Comparison of ENCODE assay signal across 8 cellular contexts in genomic region chr18:57803119-57803969, GRCh38. TPM values are rescaled to one million over a fixed set of nuclear protein-coding genes. Genes with fewer than 3 reads are reported as not detected.
DNase-seq lines count a peak whose midpoint lies in the region; ATAC-seq and TF ChIP-seq lines count a peak whose summit lies in the region.

ATP8B1 (minus strand) TSS chr18:57803315; CDS start chr18:57731807, 71,508 bp downstream.

- RAD21 ChIA-PET in HCT116 (lab: Charles Lee; ENCODE audit: low non-redundant PET in 1 of 2, low total read pairs in 2 of 2, uncharacterized antibody in 2 of 2, unreplicated experiment in 2 of 2) = interaction anchor here in 1 of 2 experiments (0.6 kb wide), 1 partner anchor 1555 kb away, joined by 3 read pairs; no protein-coding TSS in a partner anchor

- DNase-seq in EH (ENCODE audit: low read depth) = peak; percentile 86
- DNase-seq in HCT116 (ENCODE audit: low read depth, low spot score) = peak; percentile 78
- DNase-seq in NCI-H526 (lab: John Stamatoyannopoulos, UW) = peak; percentile 84 to 97
- peak; percentile 33 for DNase-seq in dedifferentiated amniotic fluid mesenchymal stem cell (ENCODE audit: extremely low spot score)
- peak; percentile 92 for DNase-seq in left kidney (ENCODE audit: low read depth, low spot score)
- DNase-seq in stomach = peak; percentile 98
- no peak for DNase-seq in globus pallidus (ENCODE audit: low spot score)
- no peak for DNase-seq in activated CD4-positive, alpha-beta T cell treated with anti-CD3 and anti-CD28 coated beads for 48 hours

- TF ChIP-seq RAD21 in HCT116 (IDR thresholded peaks at IDR 0.05; ENCODE audit: low read depth) = peak; percentile 51

- no peak for TF ChIP-seq EP300 in stomach (IDR thresholded peaks at IDR 0.05)

- H3K9ac ChIP-seq in HCT116 (ENCODE audit: low read length) = peak within 1 kb of the TSS; percentile 87

- 1 to 10% (median 4%) methylated on average over 35 to 73 of the region's 73 CpGs for WGBS in stomach, 5 donors

- TF ChIP-seq POLR2A in HCT116 (IDR thresholded peaks at IDR 0.05; ENCODE audit: borderline replicate concordance, extremely low read depth, insufficient read depth, insufficient read length) (peak; percentile 48), stomach (IDR thresholded peaks at IDR 0.05) (peak in 2 of 4 donors; percentile 50 to 58)

- POLR2A ChIA-PET in HCT116 (lab: Charles Lee) = interaction anchor here (1.0 kb wide), 1 partner anchor 9 kb away, joined by 4 read pairs; no protein-coding TSS in a partner anchor

- H2AFZ ChIP-seq in HCT116 (ENCODE audit: low read depth, low read length, poor library complexity, severe bottlenecking) = peak within 1 kb of the TSS; percentile 44

- H3K27me3 ChIP-seq in HCT116 (ENCODE audit: insufficient read depth, low read length) = no peaks in the 10 kb centered on the region
- peaks cover 0 to 27% (median 5%) of the 10 kb centered on the region in 3 donors for H3K27me3 ChIP-seq in stomach

- peaks cover 29% of the 10 kb centered on the region for H3K79me2 ChIP-seq in HCT116 (ENCODE audit: insufficient read depth, low read length)

- H3K9me3 ChIP-seq in HCT116 (ENCODE audit: control insufficient read depth in 1 of 2, insufficient read depth in 1 of 2, low read depth in 1 of 2, low read length in 2 of 2) (no peaks in the 10 kb centered on the region), stomach (no peaks in the 10 kb centered on the region)

- peak within 1 kb of the TSS; percentile 79 to 90 for H3K4me3 ChIP-seq in HCT116 (replicated peaks in 1 of 2; ENCODE audit: low read depth in 1 of 2, low read length in 2 of 2)
- peak within 1 kb of the TSS; percentile 70 to 90 (median 81) for H3K4me3 ChIP-seq in stomach

- peak within 1 kb of the TSS; percentile 84 for H3K27ac ChIP-seq in HCT116 (ENCODE audit: low read depth, low read length)
- H3K27ac ChIP-seq in stomach = peak within 1 kb of the TSS; percentile 90 to 98 (median 97)

- H4K20me1 ChIP-seq in HCT116 (ENCODE audit: insufficient read depth) = no peaks in the 10 kb centered on the region

- peak within 1 kb of the TSS; percentile 97 for H3K4me2 ChIP-seq in HCT116 (ENCODE audit: low read length)

- peak; percentile 94 for ATAC-seq in HCT116

- no peaks in the 10 kb centered on the region for H3K9me2 ChIP-seq in HCT116 (ENCODE audit: insufficient read depth)

- TSS peak; percentile 73 for BruUV-seq in HCT116 (replicated peaks; lab: Mats Ljungman, UMichigan)

- intact Hi-C loops in HCT116 (cut with micrococcal nuclease) = loop anchor here (1.0 to 2.0 kb wide), 2 partner anchors 27 to 173 kb away; no protein-coding TSS in a partner anchor
- intact Hi-C loops in stomach (cut with DNase I; ENCODE audit: low total_unique reads) = no loop called here

- peaks cover 18 to 38% of the 10 kb centered on the region in 2 experiments for H3K4me1 ChIP-seq in HCT116 (ENCODE audit: control insufficient read depth in 1 of 2, insufficient read depth in 2 of 2, low read length in 2 of 2)
- peaks cover 40 to 77% (median 52%) of the 10 kb centered on the region in 4 donors for H3K4me1 ChIP-seq in stomach

- no peaks in the 10 kb centered on the region for H3K36me3 ChIP-seq in HCT116 (ENCODE audit: control insufficient read depth in 1 of 2, insufficient read depth in 2 of 2, low read length in 2 of 2)
- no peaks in the 10 kb centered on the region for H3K36me3 ChIP-seq in stomach

- TF ChIP-seq CTCF in HCT116 (IDR thresholded peaks at IDR 0.05 in 2 of 3, conservative IDR thresholded peaks at IDR 0.05 in 1 of 3; ENCODE audit: borderline replicate concordance in 1 of 3, insufficient read depth in 1 of 3, low read depth in 2 of 3, low read length in 2 of 3) (no peak), stomach (IDR thresholded peaks at IDR 0.05) (peak in 1 of 7 experiments; percentile 21)

- CTCF ChIA-PET in HCT116 (lab: Charles Lee) = no interaction called here

TF ChIP-seq in HCT116, 20 proteins besides CTCF, POLR2A, EP300 and RAD21:
- TF ChIP-seq JUND (IDR thresholded peaks at IDR 0.05) (peak; percentile 50; the same call in 1 of the 2 replicates), SIN3A (IDR thresholded peaks at IDR 0.05; ENCODE audit: low read depth) (peak; percentile 86), ATF3 (IDR thresholded peaks at IDR 0.05) (no peak), POLR2AphosphoS5 (IDR thresholded peaks at IDR 0.05; ENCODE audit: low read depth, low read length) (peak; percentile 85), EGR1 (IDR thresholded peaks at IDR 0.05; ENCODE audit: low read depth) (no peak), ZFX (IDR thresholded peaks at IDR 0.05) (peak; percentile 16; the same call in 1 of the 2 replicates), MAX (IDR thresholded peaks at IDR 0.05) (peak; percentile 90), EZH2 (IDR thresholded peaks at IDR 0.05) (no peak), CBX3 (IDR thresholded peaks at IDR 0.05; ENCODE audit: low read depth) (peak; percentile 92), YY1 (IDR thresholded peaks at IDR 0.05; ENCODE audit: extremely low read depth, insufficient replicate concordance, low read depth, low read length) (peak; percentile 67), ZBTB33 (IDR thresholded peaks at IDR 0.05; ENCODE audit: extremely low read depth, insufficient replicate concordance, low read length) (no peak), SP1 (IDR thresholded peaks at IDR 0.05; ENCODE audit: low read depth) (peak; percentile 94)

RNA-seq across cellular contexts. Expression of gene ATP8B1, which starts in this region (rescaled TPM):
- total RNA-seq in HCT116 (2021; ENCODE audit: unreplicated experiment) (15.9 TPM), stomach (100 to 1,000 TPM in 3 of 5 donors, 10 to 100 TPM in 2; 29.0 to 189 (median 107) TPM)
- polyA plus RNA-seq in HCT116 (2012) = 8.1 and 8.6 TPM in 2 replicates
- polyA plus RNA-seq in stomach = 10 to 100 TPM; 14.4 to 25.2 (median 14.9) TPM

Comparison
In these comparisons a context has a peak if more than half of its experiments do, and no peak if none do; other contexts are left out.
1. DNase-seq: peak in EH (single experiment), HCT116 (single experiment), NCI-H526 (2 of 2), dedifferentiated amniotic fluid mesenchymal stem cell (single experiment), left kidney (single experiment) and stomach (single experiment); none in globus pallidus (single experiment) and activated CD4-positive, alpha-beta T cell treated with anti-CD3 and anti-CD28 coated beads for 48 hours (single experiment).